ENCODE assay signal across 29 cellular contexts in the genomic region with DNA sequence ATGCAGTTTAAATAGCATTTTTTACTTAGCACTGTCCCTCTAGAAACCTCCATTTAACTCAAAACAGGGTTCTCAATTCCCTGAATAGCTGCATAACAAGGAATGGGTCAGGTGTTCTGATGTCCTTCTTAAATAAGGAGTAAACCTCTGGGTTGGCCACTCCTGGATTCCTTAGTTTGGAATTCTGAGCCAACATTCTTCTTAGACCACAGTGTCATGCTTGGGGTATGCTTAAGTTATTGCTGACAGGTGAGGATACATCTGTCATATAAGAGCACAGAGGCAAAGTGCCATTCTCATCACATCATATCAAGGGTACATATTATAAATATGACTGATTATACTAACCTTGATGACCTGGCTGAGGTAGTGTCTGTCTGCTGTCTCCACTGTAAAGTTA.
"Had no signal": no experiment of that assay in that cellular context is flagged by ENCODE, and none has a peak within 500 bp of the region (broad histone marks: within the 10 kb centered on the region; RNA-seq: fewer than 3 reads in every experiment).

No MANE protein-coding gene starts in this region.

- H3K9me3 ChIP-seq: adrenal gland, ascending aorta, heart right ventricle, mucosa of descending colon, sigmoid colon, spleen, thoracic aorta, upper lobe of left lung had no signal

- H3K4me3 Mint-ChIP-seq: activated B cell treated with CpG ODN at 0.5 μM for 24 hours; activated CD4-positive, alpha-beta T cell treated with anti-CD3 and anti-CD28 coated beads for 36 hours; activated naive CD8-positive, alpha-beta T cell; activated T-cell treated with anti-CD3 and anti-CD28 coated beads, Interleukin-2, amount 50 U/mL, for 24 hours; central memory CD8-positive, alpha-beta T cell; memory B cell; naive thymus-derived CD4-positive, alpha-beta T cell; neural crest cell had no signal

- ATAC-seq: activated CD4-positive, alpha-beta T cell treated with anti-CD3 and anti-CD28 coated beads for 36 hours; heart right ventricle; mucosa of descending colon; naive thymus-derived CD4-positive, alpha-beta T cell had no signal

- H3K9me3 Mint-ChIP-seq: activated B cell treated with CpG ODN at 0.5 μM for 24 hours; activated T-cell treated with anti-CD3 and anti-CD28 coated beads, Interleukin-2, amount 50 U/mL, for 24 hours; activated T-helper 2 cell treated with anti-CD3 and anti-CD28 coated beads, Interferon-gamma antibody, Interleukin-2, Interleukin-4, amounts not matched to agents 10 μg/mL and 5 μg/mL and 100 μg/mL, durations not matched to agents 14 hours and 24 hours and 36 hours; central memory CD8-positive, alpha-beta T cell; memory B cell had no signal

- H3K27ac ChIP-seq: adrenal gland, ascending aorta, brain microvascular endothelial cell, dorsolateral prefrontal cortex, heart right ventricle, sigmoid colon, spleen, thoracic aorta, upper lobe of left lung had no signal

- DNase-seq: activated B cell treated with CpG ODN at 0.5 μM for 24 hours; activated CD4-positive, alpha-beta T cell treated with anti-CD3 and anti-CD28 coated beads for 36 hours; activated CD4-positive, alpha-beta T cell treated with anti-CD3 and anti-CD28 coated beads, Interleukin-2, amount 50 U/mL, for 4 hours; activated CD8-positive, alpha-beta memory T cell treated with anti-CD3 and anti-CD28 coated beads for 24 hours; activated CD8-positive, alpha-beta memory T cell treated with anti-CD3 and anti-CD28 coated beads, Interleukin-2, amount 50 U/mL, for 4 hours; activated naive CD4-positive, alpha-beta T cell; activated T-cell treated with anti-CD3 and anti-CD28 coated beads, Interleukin-2, amount 50 U/mL, for 24 hours; adrenal gland; brain microvascular endothelial cell; dorsolateral prefrontal cortex; heart right ventricle; kidney; mucosa of descending colon; naive thymus-derived CD4-positive, alpha-beta T cell; occipital lobe; posterior cingulate gyrus; sigmoid colon; spleen; stimulated activated CD4-positive, alpha-beta T cell treated with anti-CD3 and anti-CD28 coated beads, Interleukin-4, amount 100 ng/mL, for 1 hour; stimulated activated naive CD4-positive, alpha-beta T cell treated with Interleukin-2 at 50 U/mL for 16 hours; T-helper 1 cell; upper lobe of left lung had no signal

- H3K4me1 ChIP-seq: adrenal gland, ascending aorta, heart right ventricle, spleen, upper lobe of left lung had no signal

- H3K27ac Mint-ChIP-seq: activated B cell treated with CpG ODN at 0.5 μM for 24 hours; activated CD4-positive, alpha-beta T cell treated with anti-CD3 and anti-CD28 coated beads for 36 hours; activated naive CD8-positive, alpha-beta T cell; activated T-cell treated with anti-CD3 and anti-CD28 coated beads, Interleukin-2, amount 50 U/mL, for 24 hours; activated T-helper 2 cell treated with anti-CD3 and anti-CD28 coated beads, Interferon-gamma antibody, Interleukin-2, Interleukin-4, amounts not matched to agents 10 μg/mL and 5 μg/mL and 100 μg/mL, durations not matched to agents 14 hours and 24 hours and 36 hours; memory B cell; naive thymus-derived CD4-positive, alpha-beta T cell had no signal

- H3K4me3 ChIP-seq: adrenal gland, ascending aorta, dorsolateral prefrontal cortex, heart right ventricle, mucosa of descending colon, sigmoid colon, spleen, thoracic aorta, upper lobe of left lung had no signal

- H3K27me3 ChIP-seq: adrenal gland, ascending aorta, brain microvascular endothelial cell, dorsolateral prefrontal cortex, heart right ventricle, sigmoid colon, spleen, upper lobe of left lung had no signal

- H3K36me3 ChIP-seq: adrenal gland, ascending aorta, brain microvascular endothelial cell, heart right ventricle, sigmoid colon, spleen, thoracic aorta, upper lobe of left lung had no signal

- H3K4me1 Mint-ChIP-seq: activated B cell treated with CpG ODN at 0.5 μM for 24 hours; activated CD4-positive, alpha-beta T cell treated with anti-CD3 and anti-CD28 coated beads for 36 hours; central memory CD8-positive, alpha-beta T cell; memory B cell; naive thymus-derived CD4-positive, alpha-beta T cell; neural crest cell had no signal

- H3K36me3 Mint-ChIP-seq: activated naive CD8-positive, alpha-beta T cell; memory B cell; naive thymus-derived CD4-positive, alpha-beta T cell had no signal

- H3K27me3 Mint-ChIP-seq: central memory CD8-positive, alpha-beta T cell; memory B cell had no signal
